1 cellular context compared by ENCODE assay signal in genomic region chr17:32298721-32299578, GRCh38.
A peak's percentile ranks its signal among the peaks of the same experiment; 100 is the strongest.
TF ChIP-seq lines count a peak whose summit lies in the region.

No MANE protein-coding gene starts in this region.

TF ChIP-seq in HEK293T, 16 proteins besides CTCF, POLR2A, EP300 and RAD21:
- no peak for TF ChIP-seq ELF4 (IDR thresholded peaks at IDR 0.05)
- no peak for TF ChIP-seq SP1 (IDR thresholded peaks at IDR 0.05)
- no peak for TF ChIP-seq FOXM1 (IDR thresholded peaks at IDR 0.05; ENCODE audit: borderline replicate concordance)
- TF ChIP-seq LEF1 (IDR thresholded peaks at IDR 0.05; ENCODE audit: borderline replicate concordance), result no peak
- TF ChIP-seq HDGF (IDR thresholded peaks at IDR 0.05; ENCODE audit: borderline replicate concordance), result no peak
- TF ChIP-seq ARNT (IDR thresholded peaks at IDR 0.05), result no peak
- TF ChIP-seq TARDBP (IDR thresholded peaks at IDR 0.05), result no peak
- TF ChIP-seq PKNOX1 (IDR thresholded peaks at IDR 0.05), result peak; percentile 83
- no peak for TF ChIP-seq FOXA1 (IDR thresholded peaks at IDR 0.05)
- TF ChIP-seq ZNF384 (IDR thresholded peaks at IDR 0.05), result peak; percentile 97
- no peak for TF ChIP-seq SUZ12 (IDR thresholded peaks at IDR 0.05)
- TF ChIP-seq FOXK2 (IDR thresholded peaks at IDR 0.05), result no peak
- TF ChIP-seq NFRKB (IDR thresholded peaks at IDR 0.05), result no peak
- peak; percentile 59; the same call in 1 of the 2 replicates for TF ChIP-seq L3MBTL2 (conservative IDR thresholded peaks at IDR 0.05)
- TF ChIP-seq CTBP1 (IDR thresholded peaks at IDR 0.05; ENCODE audit: borderline replicate concordance), result peak; percentile 79; the same call in 1 of the 2 replicates
